Comparison of ENCODE assay signal across 21 cellular contexts in the genomic region with DNA sequence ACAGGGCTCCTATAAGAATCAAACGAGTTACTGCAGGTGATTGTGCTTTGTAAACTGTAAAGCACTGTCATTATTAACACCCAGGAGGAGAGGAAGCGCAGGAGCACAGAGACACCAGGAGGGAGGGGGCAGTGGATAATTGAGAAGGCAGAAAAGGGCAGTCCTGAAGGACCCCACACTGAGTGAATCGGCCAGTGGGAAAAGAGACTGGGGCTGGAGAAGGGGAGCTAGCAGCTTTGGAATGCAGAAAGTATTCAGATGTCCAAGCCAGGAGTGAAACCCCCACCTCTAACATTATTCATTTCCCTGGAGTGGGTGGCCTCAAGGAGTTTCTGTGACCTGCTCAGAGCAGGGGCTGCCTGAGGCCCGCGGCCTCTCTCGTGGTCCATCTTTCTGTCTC. TPM values are rescaled to one million over a fixed set of nuclear protein-coding genes. Genes with fewer than 3 reads are reported as not detected.
DNase-seq lines count a peak whose midpoint lies in the region; ATAC-seq and TF ChIP-seq lines count a peak whose summit lies in the region.
"Had no signal": no experiment of that assay in that cellular context is flagged by ENCODE, and none has a peak within 500 bp of the region (broad histone marks: within the 10 kb centered on the region; RNA-seq: fewer than 3 reads in every experiment).

No MANE protein-coding gene starts in this region.

- H3K79me2 ChIP-seq in MM.1S (ENCODE audit: low read length) (no peaks in the 10 kb centered on the region), PC-3 (ENCODE audit: low read length) (no peaks in the 10 kb centered on the region)

- WGBS in endodermal cell (ENCODE audit: insufficient coverage in 1 of 2, insufficient read length in 1 of 2), 2 experiments: 31 to 74% methylated on average over 2 to 6 of the region's 6 CpGs

- H3K27ac Mint-ChIP-seq in endodermal cell (no peak overlapping the region), neural crest cell (ENCODE audit: unreplicated experiment) (peak overlapping the region; percentile 69), type B pancreatic cell (peak overlapping the region; percentile 33), MCF 10A (ENCODE audit: low read depth, unreplicated experiment) (no peak overlapping the region)
- H3K27ac Mint-ChIP-seq: CD4-positive, CD25-positive, alpha-beta regulatory T cell had no signal

- H3K9me2 ChIP-seq in MM.1S (replicated peaks; ENCODE audit: insufficient read depth, low read length) (no peaks in the 10 kb centered on the region), PC-3 (replicated peaks; ENCODE audit: low read length) (no peaks in the 10 kb centered on the region)

- H2AFZ ChIP-seq in MM.1S (ENCODE audit: low read length): peak overlapping the region; percentile 10; the same call in 1 of the 2 replicates
- no peak overlapping the region for H2AFZ ChIP-seq in PC-3 (ENCODE audit: low read length)

- POLR2A ChIA-PET in MCF 10A (lab: Yijun Ruan, JAX): no interaction called here
- POLR2A ChIA-PET in PC-3 (lab: Charles Lee; ENCODE audit: unreplicated experiment): no interaction called here

- H3K4me2 ChIP-seq in MM.1S (ENCODE audit: low read depth, low read length) (no peak overlapping the region), PC-3 (ENCODE audit: low read length) (no peak overlapping the region)

- ATAC-seq in PC-3: no peak
- ATAC-seq: HCT116, Panc1, SK-N-SH treated with all-trans-retinoic acid at 6 μM for 48 hours had no signal

- H3K27me3 ChIP-seq in MM.1S (replicated peaks; ENCODE audit: insufficient read depth, low read length) (no peaks in the 10 kb centered on the region), endodermal cell (ENCODE audit: control insufficient read depth, insufficient read depth, low read length, poor library complexity, severe bottlenecking) (peaks cover 15% of the 10 kb centered on the region), PC-3 (ENCODE audit: low read length) (no peaks in the 10 kb centered on the region)
- H3K27me3 ChIP-seq: BE2C had no signal

- TF ChIP-seq CTCF in MM.1S (IDR thresholded peaks at IDR 0.05; ENCODE audit: low read length) (no peak), endodermal cell (conservative IDR thresholded peaks at IDR 0.05) (no peak), neural crest cell (conservative IDR thresholded peaks at IDR 0.05) (no peak), type B pancreatic cell (conservative IDR thresholded peaks at IDR 0.05) (no peak), MCF 10A (IDR thresholded peaks at IDR 0.05; ENCODE audit: unreplicated experiment) (no peak), PC-3 (conservative IDR thresholded peaks at IDR 0.05; ENCODE audit: low read depth, low read length) (no peak)

- no peaks in the 10 kb centered on the region for H4K20me1 ChIP-seq in MM.1S (ENCODE audit: insufficient read depth, low read length)
- H4K20me1 ChIP-seq in PC-3 (ENCODE audit: low read length): no peaks in the 10 kb centered on the region

- peaks cover 32% of the 10 kb centered on the region for H3K4me1 Mint-ChIP-seq in endodermal cell
- peaks cover 36% of the 10 kb centered on the region for H3K4me1 Mint-ChIP-seq in neural crest cell
- peaks cover 67% of the 10 kb centered on the region for H3K4me1 Mint-ChIP-seq in type B pancreatic cell (ENCODE audit: unreplicated experiment)
- no peaks in the 10 kb centered on the region for H3K4me1 Mint-ChIP-seq in MCF 10A (ENCODE audit: insufficient read depth, unreplicated experiment)
- H3K4me1 Mint-ChIP-seq: CD4-positive, CD25-positive, alpha-beta regulatory T cell had no signal

- BruUV-seq in MCF 10A (replicated peaks; lab: Mats Ljungman, UMichigan) (no TSS peak), PC-3 (replicated peaks; lab: Mats Ljungman, UMichigan) (no TSS peak)

- H3K4me3 Mint-ChIP-seq in endodermal cell (no peak overlapping the region), neural crest cell (no peak overlapping the region), type B pancreatic cell (peak overlapping the region; percentile 69), MCF 10A (ENCODE audit: unreplicated experiment) (no peak overlapping the region)
- H3K4me3 Mint-ChIP-seq: CD4-positive, CD25-positive, alpha-beta regulatory T cell had no signal

- H3K9me3 Mint-ChIP-seq in endodermal cell (no peaks in the 10 kb centered on the region), neural crest cell (no peaks in the 10 kb centered on the region), type B pancreatic cell (no peaks in the 10 kb centered on the region), MCF 10A (ENCODE audit: unreplicated experiment) (no peaks in the 10 kb centered on the region)

- intact Hi-C loops in MCF 10A (cut with micrococcal nuclease) (no loop called here), PC-3 (cut with micrococcal nuclease) (no loop called here)

- DNase-seq in MM.1S: no peak
- DNase-seq in endodermal cell: peak; percentile 43
- no peak for DNase-seq in neural crest cell (ENCODE audit: low read depth, low spot score)
- no peak for DNase-seq in type B pancreatic cell (ENCODE audit: extremely low spot score, unreplicated experiment)
- DNase-seq in MCF 10A (ENCODE audit: unreplicated experiment): no peak
- no peak for DNase-seq in cortex of kidney (lab: John Stamatoyannopoulos, UW)
- no peak for DNase-seq in PC-3
- DNase-seq: BE2C; CD4-positive, CD25-positive, alpha-beta regulatory T cell; KG1; NCI-H1105; NCI-H146; NCI-H2029 treated with DMSO at 0.1 percent for 48 hours; NCI-H226; NCI-H524; NCI-H774; NK-92 treated with Interleukin-12 subunit alpha and Interleukin-12 subunit beta, amount 100 ng/mL, for 24 hours; SIG-M5 had no signal

- H3K27ac ChIP-seq in MM.1S (ENCODE audit: low read length): no peak overlapping the region
- H3K27ac ChIP-seq in endodermal cell (ENCODE audit: low read depth, low read length): peak overlapping the region; percentile 100
- H3K27ac ChIP-seq in PC-3 (ENCODE audit: low read length): no peak overlapping the region

- peaks cover 11% of the 10 kb centered on the region for H3K27me3 Mint-ChIP-seq in endodermal cell (ENCODE audit: insufficient read depth)
- H3K27me3 Mint-ChIP-seq in neural crest cell (ENCODE audit: low read depth): peaks cover 15% of the 10 kb centered on the region
- H3K27me3 Mint-ChIP-seq in type B pancreatic cell: peaks cover 3% of the 10 kb centered on the region
- peaks cover 3% of the 10 kb centered on the region for H3K27me3 Mint-ChIP-seq in MCF 10A (ENCODE audit: insufficient read depth, unreplicated experiment)
- H3K27me3 Mint-ChIP-seq: CD4-positive, CD25-positive, alpha-beta regulatory T cell had no signal

- H3K4me3 ChIP-seq in MM.1S (ENCODE audit: low read length) (no peak overlapping the region), endodermal cell (ENCODE audit: low read length) (no peak overlapping the region), PC-3 (ENCODE audit: low read length) (no peak overlapping the region)

- H3K9ac ChIP-seq in MM.1S (ENCODE audit: low read length) (no peak overlapping the region), endodermal cell (ENCODE audit: extremely low read depth, low read length, poor library complexity, severe bottlenecking) (no peak overlapping the region), PC-3 (ENCODE audit: low read length) (no peak overlapping the region)

- H3K36me3 Mint-ChIP-seq in endodermal cell (ENCODE audit: low read depth): no peaks in the 10 kb centered on the region
- no peaks in the 10 kb centered on the region for H3K36me3 Mint-ChIP-seq in neural crest cell (ENCODE audit: low read depth)
- no peaks in the 10 kb centered on the region for H3K36me3 Mint-ChIP-seq in type B pancreatic cell
- H3K36me3 Mint-ChIP-seq in MCF 10A (ENCODE audit: insufficient read depth, unreplicated experiment): no peaks in the 10 kb centered on the region
- H3K36me3 Mint-ChIP-seq: CD4-positive, CD25-positive, alpha-beta regulatory T cell had no signal

- H3K9me3 ChIP-seq in MM.1S (replicated peaks; ENCODE audit: insufficient read depth, low read length) (no peaks in the 10 kb centered on the region), endodermal cell (ENCODE audit: control insufficient read depth, low read length) (no peaks in the 10 kb centered on the region), PC-3 (ENCODE audit: low read length) (no peaks in the 10 kb centered on the region)

- H3K4me1 ChIP-seq in MM.1S (ENCODE audit: low read length) (peaks cover 21% of the 10 kb centered on the region), endodermal cell (ENCODE audit: control insufficient read depth, insufficient read depth, low read length) (peaks cover 2% of the 10 kb centered on the region), PC-3 (ENCODE audit: insufficient read depth, low read length) (no peaks in the 10 kb centered on the region)

- H3F3A ChIP-seq in MM.1S (ENCODE audit: insufficient read depth, low read length) (no peaks in the 10 kb centered on the region), PC-3 (ENCODE audit: low read length, unreplicated experiment) (no peaks in the 10 kb centered on the region)

- H3K36me3 ChIP-seq in MM.1S (replicated peaks; ENCODE audit: insufficient read depth, low read length) (no peaks in the 10 kb centered on the region), endodermal cell (ENCODE audit: control insufficient read depth, insufficient read depth, low read length) (no peaks in the 10 kb centered on the region), PC-3 (ENCODE audit: low read depth, low read length) (no peaks in the 10 kb centered on the region)
- H3K36me3 ChIP-seq: BE2C had no signal

- CTCF ChIA-PET in MCF 10A (lab: Yijun Ruan, JAX): interaction anchor here (1.4 kb wide), 1 partner anchor 177 kb away, joined by 4 read pairs; no protein-coding TSS in a partner anchor
- CTCF ChIA-PET in PC-3 (lab: Charles Lee): no interaction called here

RNA-seq across cellular contexts. Expression of a gene that starts 38.0 kb away (rescaled TPM):
- total RNA-seq in endodermal cell (10 to 100 TPM; 19.2 to 24.5 TPM), neural crest cell (21.3 and 22.1 TPM in 2 replicates), type B pancreatic cell (ENCODE audit: low replicate concordance) (23.5 and 157 TPM in 2 replicates), MCF 10A (2022) (0.91 and 0.96 TPM in 2 replicates), PC-3 (2014; rRNA removed) (4.4 and 10.1 TPM in 2 replicates)
- 88.2 TPM for polyA plus RNA-seq in endodermal cell (2013, experiment 1 of 2)
- 73.3 TPM for polyA plus RNA-seq in endodermal cell (2013, experiment 2 of 2)

Comparison
In these comparisons a context has a peak if more than half of its experiments do, and no peak if none do; other contexts are left out.
1. H3K27ac Mint-ChIP-seq: peak in neural crest cell (single experiment) and type B pancreatic cell (single experiment); none in endodermal cell (single experiment) and MCF 10A (single experiment).